In the genomic region with DNA sequence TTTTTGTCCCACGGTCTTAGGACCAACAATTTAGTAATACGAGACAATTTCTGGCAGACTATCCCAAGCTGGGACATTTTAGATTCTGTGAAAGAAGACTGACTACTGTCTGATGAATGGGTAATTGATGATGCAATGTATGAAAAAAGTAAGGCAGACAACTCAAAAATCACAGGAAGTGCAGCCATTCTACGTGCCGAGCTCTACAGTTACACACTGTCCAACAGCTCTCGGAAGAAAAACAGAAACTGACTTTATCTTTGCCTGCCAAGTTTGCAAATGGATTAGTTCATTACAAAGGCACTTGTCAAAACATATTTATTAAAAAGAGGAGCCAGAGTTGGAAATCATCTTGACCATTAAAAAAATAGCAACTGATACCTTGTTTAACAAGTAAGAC, we compare ENCODE assay signal across 13 cellular contexts. TPM values are rescaled to one million over a fixed set of nuclear protein-coding genes. Genes with fewer than 3 reads are reported as not detected.
A peak's percentile ranks its signal among the peaks of the same experiment; 100 is the strongest.
DNase-seq lines count a peak whose midpoint lies in the region; ATAC-seq and TF ChIP-seq lines count a peak whose summit lies in the region.
"Had no signal": no experiment of that assay in that cellular context is flagged by ENCODE, and none has a peak within 500 bp of the region (broad histone marks: within the 10 kb centered on the region; RNA-seq: fewer than 3 reads in every experiment).

No MANE protein-coding gene starts in this region.

- no peak overlapping the region for H3K27ac ChIP-seq in mammary epithelial cell (ENCODE audit: insufficient read depth, low read depth, low read length)

- POLR2A ChIA-PET in naive thymus-derived CD8-positive, alpha-beta T cell (lab: Charles Lee) = no interaction called here

- no TSS peak for BruUV-seq in mammary epithelial cell (replicated peaks; lab: Mats Ljungman, UMichigan)

- H3K9me3 ChIP-seq in mammary epithelial cell (replicated peaks; ENCODE audit: insufficient read depth, low read length) = no peaks in the 10 kb centered on the region

- H2AFZ ChIP-seq in mammary epithelial cell (ENCODE audit: low read depth, low read length) = peak overlapping the region; percentile 74

- H3K36me3 ChIP-seq in mammary epithelial cell (ENCODE audit: insufficient read depth, low read length) = no peaks in the 10 kb centered on the region

- H3K27me3 ChIP-seq in mammary epithelial cell (ENCODE audit: insufficient read depth, low read length) = no peaks in the 10 kb centered on the region

- no peak overlapping the region for H3K4me3 ChIP-seq in mammary epithelial cell (replicated peaks in 1 of 3; ENCODE audit: insufficient read depth in 1 of 3, low read depth in 2 of 3, low read length in 3 of 3)

- no peaks in the 10 kb centered on the region for H3K27me3 Mint-ChIP-seq in type B pancreatic cell
- H3K27me3 Mint-ChIP-seq in naive thymus-derived CD8-positive, alpha-beta T cell = peaks cover 11 to 33% (median 28%) of the 10 kb centered on the region in 5 donors

- peak; percentile 14 for DNase-seq in NCI-H1092 treated with DMSO at 0.1 percent for 48 hours (lab: John Stamatoyannopoulos, UW)
- DNase-seq in NCI-H1092 (lab: John Stamatoyannopoulos, UW) = no peak
- DNase-seq in mammary epithelial cell = peak; percentile 35
- peak; percentile 86 for DNase-seq in iris pigment epithelial cell (ENCODE audit: low read depth)
- no peak for DNase-seq in type B pancreatic cell (ENCODE audit: extremely low spot score, unreplicated experiment)
- no peak for DNase-seq in activated naive CD4-positive, alpha-beta T cell (lab: John Stamatoyannopoulos, UW)
- DNase-seq in naive thymus-derived CD8-positive, alpha-beta T cell = no peak
- DNase-seq in NCI-H1417 treated with DMSO at 0.1 percent for 48 hours (lab: John Stamatoyannopoulos, UW) = no peak
- DNase-seq: 8988T, caudate nucleus, H9, NCI-H345, posterior cingulate gyrus had no signal

- H3K27ac Mint-ChIP-seq in type B pancreatic cell = peak overlapping the region; percentile 85
- H3K27ac Mint-ChIP-seq in naive thymus-derived CD8-positive, alpha-beta T cell = no peak overlapping the region
- H3K27ac Mint-ChIP-seq: H9 had no signal

- dilution Hi-C loops in mammary epithelial cell (cut with HindIII; ENCODE audit: low sequenced_read_pairs) = loop anchor here (5.0 kb wide), 1 partner anchor 79 kb away; no protein-coding TSS in a partner anchor

- H3K9me3 Mint-ChIP-seq in type B pancreatic cell = no peaks in the 10 kb centered on the region
- no peaks in the 10 kb centered on the region for H3K9me3 Mint-ChIP-seq in naive thymus-derived CD8-positive, alpha-beta T cell
- H3K9me3 Mint-ChIP-seq: H9 had no signal

- in situ Hi-C loops in mammary epithelial cell (cut with MboI; ENCODE audit: low sequenced_read_pairs in 2 of 2) = no loop called here

- H3K4me3 Mint-ChIP-seq in type B pancreatic cell = peak overlapping the region; percentile 62
- no peak overlapping the region for H3K4me3 Mint-ChIP-seq in naive thymus-derived CD8-positive, alpha-beta T cell
- H3K4me3 Mint-ChIP-seq: H9 had no signal

- CTCF ChIA-PET in mammary epithelial cell (lab: Charles Lee; ENCODE audit: low non-redundant PET) = interaction anchor here (0.6 kb wide), 1 partner anchor 129 kb away, joined by 6 read pairs; no protein-coding TSS in a partner anchor

- peaks cover 21% of the 10 kb centered on the region for H3K4me1 Mint-ChIP-seq in type B pancreatic cell (ENCODE audit: unreplicated experiment)
- H3K4me1 Mint-ChIP-seq in naive thymus-derived CD8-positive, alpha-beta T cell = peaks cover 0 to 8% (median 5%) of the 10 kb centered on the region in 4 donors

- no peak overlapping the region for H3K9ac ChIP-seq in mammary epithelial cell (ENCODE audit: insufficient read depth, low read length)

- no peaks in the 10 kb centered on the region for H4K20me1 ChIP-seq in mammary epithelial cell (ENCODE audit: insufficient read depth, low read length)

- intact Hi-C loops in mammary epithelial cell (cut with micrococcal nuclease) = no loop called here

- no peak for TF ChIP-seq CTCF in mammary epithelial cell (conservative IDR thresholded peaks at IDR 0.05 in 1 of 2, IDR thresholded peaks at IDR 0.05 in 1 of 2; ENCODE audit: extremely low read depth in 1 of 2, insufficient read depth in 1 of 2, low read depth in 1 of 2, low read length in 2 of 2)
- no peak for TF ChIP-seq CTCF in type B pancreatic cell (conservative IDR thresholded peaks at IDR 0.05)

- no peaks in the 10 kb centered on the region for H3K36me3 Mint-ChIP-seq in type B pancreatic cell
- H3K36me3 Mint-ChIP-seq in naive thymus-derived CD8-positive, alpha-beta T cell = peaks cover 0 to 2% (median 0%) of the 10 kb centered on the region in 3 donors

- H3K4me2 ChIP-seq in mammary epithelial cell (ENCODE audit: insufficient read depth, low read depth, low read length) = peak overlapping the region; percentile 25

- no peaks in the 10 kb centered on the region for H3K79me2 ChIP-seq in mammary epithelial cell (ENCODE audit: insufficient read depth, low read length)

- peaks cover 11% of the 10 kb centered on the region for H3K4me1 ChIP-seq in mammary epithelial cell (ENCODE audit: insufficient read depth, low read length)

- ATAC-seq in naive thymus-derived CD8-positive, alpha-beta T cell = no peak

- WGBS in mammary epithelial cell (ENCODE audit: low coverage, missing lambda C conversion rate) = 45% methylated on average over 5 of the region's 5 CpGs

RNA-seq across cellular contexts. Expression of gene ZBTB8B, which starts 31.3 kb away (rescaled TPM):
- under 1 TPM in 1 of 2 donors, not detected in 1; under 0.01 TPM for total RNA-seq in mammary epithelial cell
- polyA plus RNA-seq in mammary epithelial cell = 0.01 TPM
- polyA minus RNA-seq in mammary epithelial cell = not detected
- total RNA-seq in type B pancreatic cell (ENCODE audit: low replicate concordance) = 0.74 and 1.9 TPM in 2 replicates
- total RNA-seq in naive thymus-derived CD8-positive, alpha-beta T cell = not detected
- polyA plus RNA-seq in naive thymus-derived CD8-positive, alpha-beta T cell = not detected

RNA-seq across cellular contexts. Expression of gene ZBTB8A, which starts 43.1 kb away (rescaled TPM):
- 10 to 100 TPM in 1 of 2 donors, 1 to 10 TPM in 1; 7.2 to 11.5 TPM for total RNA-seq in mammary epithelial cell
- polyA plus RNA-seq in mammary epithelial cell = 4.8 TPM
- polyA minus RNA-seq in mammary epithelial cell = 2.6 TPM
- total RNA-seq in type B pancreatic cell (ENCODE audit: low replicate concordance) = 5.4 and 9.5 TPM in 2 replicates
- not detected for total RNA-seq in naive thymus-derived CD8-positive, alpha-beta T cell
- not detected for polyA plus RNA-seq in naive thymus-derived CD8-positive, alpha-beta T cell

Comparison
In these comparisons a context has a peak if more than half of its experiments do, and no peak if none do; other contexts are left out.
1. DNase-seq: peak in NCI-H1092 treated with DMSO at 0.1 percent for 48 hours (single experiment), mammary epithelial cell (single experiment) and iris pigment epithelial cell (single experiment); none in NCI-H1092 (single experiment), type B pancreatic cell (single experiment), activated naive CD4-positive, alpha-beta T cell (0 of 4), naive thymus-derived CD8-positive, alpha-beta T cell (0 of 10) and NCI-H1417 treated with DMSO at 0.1 percent for 48 hours (single experiment).